28 cellular contexts compared by ENCODE assay signal in genomic region chr14:39717000-39717399, GRCh38.
"Had no signal": no experiment of that assay in that cellular context is flagged by ENCODE, and none has a peak within 500 bp of the region (broad histone marks: within the 10 kb centered on the region; RNA-seq: fewer than 3 reads in every experiment).

No MANE protein-coding gene starts in this region.

- H3K4me3 ChIP-seq: colonic mucosa, coronary artery, dorsolateral prefrontal cortex, esophagus muscularis mucosa, esophagus squamous epithelium, gastrocnemius medialis, gastroesophageal sphincter, heart left ventricle, heart right ventricle had no signal

- FAIRE-seq: colon, endometrium, endothelial cell of umbilical vein, frontal cortex had no signal

- DNase-seq: colonic mucosa; cortex of kidney; dermis blood vessel endothelial cell; dorsolateral prefrontal cortex; effector CD4-positive, alpha-beta T cell; effector CD8-positive, alpha-beta T cell; effector memory CD4-positive, alpha-beta T cell; effector memory CD8-positive, alpha-beta T cell; endodermal cell; erythroblast; esophagus squamous epithelium; foreskin fibroblast; foreskin keratinocyte; foreskin melanocyte; gastrocnemius medialis; glutamatergic neuron; head of caudate nucleus; heart left ventricle; heart right ventricle had no signal

- H3K9me3 ChIP-seq: colonic mucosa, esophagus muscularis mucosa, esophagus squamous epithelium, gastrocnemius medialis, gastroesophageal sphincter, heart left ventricle, heart right ventricle had no signal

- H3K27ac ChIP-seq: colonic mucosa, coronary artery, dorsolateral prefrontal cortex, epithelial cell of prostate, esophagus muscularis mucosa, esophagus squamous epithelium, foreskin keratinocyte, gastrocnemius medialis, gastroesophageal sphincter, heart left ventricle, heart right ventricle had no signal

- H3K27me3 ChIP-seq: colonic mucosa, dorsolateral prefrontal cortex, esophagus muscularis mucosa, esophagus squamous epithelium, foreskin keratinocyte, gastrocnemius medialis, gastroesophageal sphincter, heart left ventricle, heart right ventricle had no signal

- ATAC-seq: effector memory CD8-positive, alpha-beta T cell; esophagus mucosa; foreskin keratinocyte; gastrocnemius medialis; gastroesophageal sphincter; heart left ventricle; heart right ventricle had no signal

- H3K36me3 ChIP-seq: colonic mucosa, esophagus muscularis mucosa, esophagus squamous epithelium, gastrocnemius medialis, gastroesophageal sphincter, heart left ventricle, heart right ventricle had no signal

- H3K4me1 ChIP-seq: colonic mucosa, esophagus muscularis mucosa, esophagus squamous epithelium, foreskin keratinocyte, gastrocnemius medialis, gastroesophageal sphincter, heart left ventricle, heart right ventricle had no signal
